Comparison of ENCODE assay signal across 9 cellular contexts in genomic region chr3:197001106-197001971, GRCh38. TPM values are rescaled to one million over a fixed set of nuclear protein-coding genes. Genes with fewer than 3 reads are reported as not detected.
DNase-seq lines count a peak whose midpoint lies in the region; ATAC-seq and TF ChIP-seq lines count a peak whose summit lies in the region.
"Had no signal": no experiment of that assay in that cellular context is flagged by ENCODE, and none has a peak within 500 bp of the region (broad histone marks: within the 10 kb centered on the region; RNA-seq: fewer than 3 reads in every experiment).

No MANE protein-coding gene starts in this region.

- 92 to 93% methylated on average over 19 to 20 of the region's 20 CpGs for WGBS in GM23248 (ENCODE audit: low coverage in 1 of 2, low lambda C conversion rate in 2 of 2, missing lambda C conversion rate in 2 of 2), 2 experiments

- H3K27ac ChIP-seq in C4-2B: peak overlapping the region; percentile 92; the same call in 1 of the 2 replicates
- H3K27ac ChIP-seq in GM23248: no peak overlapping the region

- H3K79me2 ChIP-seq in GM23248 (ENCODE audit: insufficient read depth): no peaks in the 10 kb centered on the region

- no peaks in the 10 kb centered on the region for H3K4me1 ChIP-seq in GM23248 (ENCODE audit: insufficient read depth)

- H4K20me1 ChIP-seq in GM23248 (ENCODE audit: insufficient read depth): no peaks in the 10 kb centered on the region

- no peak overlapping the region for H3K4me2 ChIP-seq in GM23248 (ENCODE audit: unreplicated experiment)

- H3K9ac ChIP-seq in GM23248: peak overlapping the region; percentile 80; the same call in 1 of the 2 replicates

- in situ Hi-C loops in GM23248 (cut with MboI): no loop called here

- H2AFZ ChIP-seq in GM23248: peak overlapping the region; percentile 88

- H3K9me3 ChIP-seq in GM23248 (ENCODE audit: low read depth): no peaks in the 10 kb centered on the region
- H3K9me3 ChIP-seq: left lung had no signal

- no peak for TF ChIP-seq CTCF in C4-2B (conservative IDR thresholded peaks at IDR 0.05)
- TF ChIP-seq CTCF in brain (conservative IDR thresholded peaks at IDR 0.05): no peak
- no peak for TF ChIP-seq CTCF in natural killer cell (IDR thresholded peaks at IDR 0.05)

- H3K27me3 Mint-ChIP-seq in brain: peaks cover 2% of the 10 kb centered on the region
- peaks cover 0 to 7% of the 10 kb centered on the region in 2 donors for H3K27me3 Mint-ChIP-seq in natural killer cell (ENCODE audit: low read depth in 2 of 2)

- intact Hi-C loops in natural killer cell (cut with micrococcal nuclease): no loop called here

- DNase-seq in GM23248: no peak
- no peak for DNase-seq in natural killer cell
- DNase-seq in stimulated activated CD4-positive, alpha-beta T cell treated with anti-CD3 and anti-CD28 coated beads, Interleukin-12 subunit alpha, Interleukin-12 subunit beta, amount 100 ng/mL, for 4 hours: no peak
- no peak for DNase-seq in HuH-7.5 (ENCODE audit: low spot score)

- peaks cover 13% of the 10 kb centered on the region for H3K36me3 Mint-ChIP-seq in brain
- no peaks in the 10 kb centered on the region for H3K36me3 Mint-ChIP-seq in natural killer cell

- H3K27me3 ChIP-seq in GM23248 (replicated peaks; ENCODE audit: insufficient read depth): no peaks in the 10 kb centered on the region
- H3K27me3 ChIP-seq: left lung had no signal

- H3K4me3 ChIP-seq in GM23248: no peak overlapping the region

- H3K36me3 ChIP-seq in GM23248 (ENCODE audit: low read depth): no peaks in the 10 kb centered on the region
- H3K36me3 ChIP-seq: left lung had no signal

- no peaks in the 10 kb centered on the region for H3F3A ChIP-seq in GM23248 (ENCODE audit: insufficient read depth)

- H3K4me1 Mint-ChIP-seq in brain (peaks cover 18% of the 10 kb centered on the region), natural killer cell (peaks cover 0 to 14% of the 10 kb centered on the region in 2 donors)

- peaks cover 0 to 12% (median 0%) of the 10 kb centered on the region in 5 experiments for H3K9me3 Mint-ChIP-seq in brain
- no peaks in the 10 kb centered on the region for H3K9me3 Mint-ChIP-seq in natural killer cell

- H3K9me2 ChIP-seq in GM23248 (ENCODE audit: insufficient read depth): no peaks in the 10 kb centered on the region

- H3K4me3 Mint-ChIP-seq in brain (peak overlapping the region; percentile 73 to 85 (median 76)), natural killer cell (peak overlapping the region; percentile 87)

- no peak for ATAC-seq in natural killer cell
- no peak for ATAC-seq in GM21381 (IDR thresholded peaks at IDR 0.05; ENCODE audit: unreplicated experiment)
- ATAC-seq in HG03025 (IDR thresholded peaks at IDR 0.05; ENCODE audit: low FRiP score, unreplicated experiment): no peak

- H3K27ac Mint-ChIP-seq in brain: peak overlapping the region; percentile 70 to 92 (median 82)
- H3K27ac Mint-ChIP-seq in natural killer cell: peak overlapping the region; percentile 39 to 73

RNA-seq across cellular contexts. Expression of gene MELTF, which starts 28.3 kb away (rescaled TPM):
- 0.86 and 0.89 TPM in 2 replicates for total RNA-seq in GM23248 (2014; rRNA removed; shearing (Covaris generic))
- polyA plus RNA-seq in GM23248 (2016; fragmentation: Nextera tagmentation; extraction: Ambion mirVana): 0.94 and 1.1 TPM in 2 replicates
- 9.3 TPM for polyA plus RNA-seq in brain (ENCODE audit: insufficient read depth, low read depth, low replicate concordance)
- total RNA-seq in natural killer cell: 1 to 10 TPM; 2.4 to 4.3 (median 4.0) TPM

RNA-seq across cellular contexts. Expression of gene PIGZ, which starts 32.7 kb away (rescaled TPM):
- total RNA-seq in GM23248 (2014; rRNA removed; shearing (Covaris generic)): 3.9 and 5.7 TPM in 2 replicates
- polyA plus RNA-seq in GM23248 (2016; fragmentation: Nextera tagmentation; extraction: Ambion mirVana) (7.6 and 9.6 TPM in 2 replicates), brain (ENCODE audit: insufficient read depth, low read depth, low replicate concordance) (6.5 TPM)
- total RNA-seq in natural killer cell: 1 to 10 TPM; 2.2 to 2.3 (median 2.2) TPM

RNA-seq across cellular contexts. Expression of gene NCBP2, which starts 59.0 kb away (rescaled TPM):
- 75.3 and 81.9 TPM in 2 replicates for total RNA-seq in GM23248 (2014; rRNA removed; shearing (Covaris generic))
- polyA plus RNA-seq in GM23248 (2016; fragmentation: Nextera tagmentation; extraction: Ambion mirVana): 107 TPM in 2 replicates
- polyA plus RNA-seq in brain (ENCODE audit: insufficient read depth, low read depth, low replicate concordance): 56.1 TPM
- total RNA-seq in natural killer cell: 10 to 100 TPM; 32.3 to 44.1 (median 37.5) TPM
